In genomic region chr9:120619751-120620655, GRCh38 we compare ENCODE assay signal across 8 cellular contexts. TPM values are rescaled to one million over a fixed set of nuclear protein-coding genes. Genes with fewer than 3 reads are reported as not detected.
DNase-seq lines count a peak whose midpoint lies in the region; ATAC-seq and TF ChIP-seq lines count a peak whose summit lies in the region.

No MANE protein-coding gene starts in this region.

- H3K36me3 ChIP-seq in SU-DHL-6 (ENCODE audit: low read length) (no peaks in the 10 kb centered on the region), adipocyte (ENCODE audit: control insufficient read depth, insufficient read depth, low read length, severe bottlenecking) (peaks cover 23% of the 10 kb centered on the region), heart left ventricle (peaks cover 0 to 8% (median 0%) of the 10 kb centered on the region in 9 donors)

- no peak overlapping the region for H3K9ac ChIP-seq in SU-DHL-6 (ENCODE audit: low read length)
- H3K9ac ChIP-seq in adipocyte (ENCODE audit: low read length) = peak overlapping the region; percentile 5

- H3F3A ChIP-seq in SU-DHL-6 (ENCODE audit: insufficient read depth) = no peaks in the 10 kb centered on the region

- 49 to 53% (median 51%) methylated on average over 8 of the region's 8 CpGs for WGBS in heart left ventricle, 4 donors

- no peaks in the 10 kb centered on the region for H3K79me2 ChIP-seq in SU-DHL-6 (ENCODE audit: insufficient read depth, low read length)

- DNase-seq in Ammon's horn (ENCODE audit: low spot score) (peak; percentile 84), NCI-H1048 (lab: John Stamatoyannopoulos, UW) (peak; percentile 45), adipocyte (ENCODE audit: low read depth) (peak; percentile 87), heart left ventricle (peak in 3 of 5 donors; percentile 30 to 39 (median 32)), putamen (ENCODE audit: low spot score) (peak; percentile 82)

- ATAC-seq in GM19351 (IDR thresholded peaks at IDR 0.05; ENCODE audit: unreplicated experiment) = peak; percentile 85
- peak in 3 of 4 donors; percentile 68 to 80 (median 76) for ATAC-seq in heart left ventricle
- ATAC-seq in HG03108 (IDR thresholded peaks at IDR 0.05; ENCODE audit: unreplicated experiment) = no peak

- H3K4me3 ChIP-seq in SU-DHL-6 (ENCODE audit: insufficient read depth, low read length, poor library complexity, severe bottlenecking) (no peak overlapping the region), adipocyte (ENCODE audit: low read length) (no peak overlapping the region), heart left ventricle (peak overlapping the region in 1 of 12 donors; percentile 13)

- peak; percentile 93 for TF ChIP-seq CTCF in SU-DHL-6 (IDR thresholded peaks at IDR 0.05; ENCODE audit: insufficient read depth, low read length, poor library complexity, severe bottlenecking)
- TF ChIP-seq CTCF in heart left ventricle (IDR thresholded peaks at IDR 0.05) = peak; percentile 74 to 92 (median 82)

- no peak overlapping the region for H3K27ac ChIP-seq in SU-DHL-6 (ENCODE audit: low read depth, low read length)
- H3K27ac ChIP-seq in heart left ventricle = no peak overlapping the region

- no peaks in the 10 kb centered on the region for H3K9me2 ChIP-seq in SU-DHL-6 (replicated peaks; ENCODE audit: insufficient read depth, low read length)

- H3K4me2 ChIP-seq in SU-DHL-6 (ENCODE audit: low read depth, low read length, poor library complexity, severe bottlenecking) = peak overlapping the region; percentile 18

- H4K20me1 ChIP-seq in SU-DHL-6 (ENCODE audit: low read depth, low read length) = no peaks in the 10 kb centered on the region

- H2AFZ ChIP-seq in SU-DHL-6 (ENCODE audit: low read depth, low read length, severe bottlenecking) = peak overlapping the region; percentile 38

- H3K9me3 ChIP-seq in SU-DHL-6 (ENCODE audit: insufficient read depth, low read length) = no peaks in the 10 kb centered on the region
- no peaks in the 10 kb centered on the region for H3K9me3 ChIP-seq in adipocyte (ENCODE audit: control insufficient read depth, low read length)
- no peaks in the 10 kb centered on the region for H3K9me3 ChIP-seq in heart left ventricle

- intact Hi-C loops in heart left ventricle (cut with DNase I) = loop anchor here in 7 of 10 donors (5.0 to 10.0 kb wide), 5 partner anchors 95 to 445 kb away; partner anchors contain the start of genes MEGF9 (in 4 of the 7) and C5 (in 1 of the 7)

- no peak for TF ChIP-seq POLR2A in heart left ventricle (IDR thresholded peaks at IDR 0.05)

- peaks cover 19% of the 10 kb centered on the region for H3K4me1 ChIP-seq in adipocyte (ENCODE audit: control insufficient read depth, insufficient read depth, low read length)
- peaks cover 0 to 11% (median 0%) of the 10 kb centered on the region in 12 donors for H3K4me1 ChIP-seq in heart left ventricle

- H3K27me3 ChIP-seq in SU-DHL-6 (ENCODE audit: low read length) = no peaks in the 10 kb centered on the region
- H3K27me3 ChIP-seq in adipocyte (replicated peaks; ENCODE audit: control insufficient read depth, insufficient read depth, low read length) = no peaks in the 10 kb centered on the region
- H3K27me3 ChIP-seq in heart left ventricle = no peaks in the 10 kb centered on the region

RNA-seq across cellular contexts. Expression of gene CDK5RAP2, which starts 40.0 kb away (rescaled TPM):
- 100 to 1,000 TPM in 1 of 9 donors, 10 to 100 TPM in 8; 43.0 to 114 (median 57.9) TPM for total RNA-seq in heart left ventricle
- 10 to 100 TPM; 26.1 to 39.2 TPM for polyA plus RNA-seq in heart left ventricle

Comparison
In these comparisons a context has a peak if more than half of its experiments do, and no peak if none do; other contexts are left out.
1. DNase-seq: peak in every context shown above with its lines; median percentile 87 in adipocyte; 84 in Ammon's horn; 82 in putamen; 45 in NCI-H1048; 32 in heart left ventricle.